8 cellular contexts compared by ENCODE assay signal in the genomic region with DNA sequence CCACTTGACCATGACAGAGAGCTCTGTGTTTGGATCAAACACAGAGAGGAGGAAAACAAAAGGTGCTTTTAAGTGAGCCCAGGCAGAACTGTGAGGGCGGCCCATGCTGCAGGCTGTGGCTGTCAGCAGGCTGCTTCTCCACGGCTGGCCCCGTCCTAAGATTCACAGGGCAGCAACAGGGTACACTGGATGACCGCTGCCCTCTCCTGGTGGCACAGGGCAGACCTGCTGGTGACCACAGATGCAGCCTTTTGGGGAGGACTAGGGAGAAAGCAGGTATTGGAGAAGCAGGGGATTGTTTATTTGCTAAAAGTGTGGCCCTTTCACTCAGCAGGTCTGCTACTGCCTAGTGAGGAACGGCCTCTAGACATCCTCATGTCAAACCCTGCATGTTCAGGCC.
DNase-seq lines count a peak whose midpoint lies in the region; ATAC-seq, FAIRE-seq and TF ChIP-seq lines count a peak whose summit lies in the region.
"Not testable (repeated sequence)": the region's sequence is repeated elsewhere in the genome, so short reads cannot be mapped to it uniquely, and the experiment has no call there.

No MANE protein-coding gene starts in this region.

- H3K27me3 ChIP-seq in mesendoderm (ENCODE audit: insufficient read depth, low read length, poor library complexity); thyroid gland: not testable (repeated sequence)

- POLR2A ChIA-PET in HEK293 (lab: Yijun Ruan, JAX), result not testable (repeated sequence)

- TF ChIP-seq CTCF in D721Med (IDR thresholded peaks at IDR 0.05; ENCODE audit: insufficient read depth, missing control alignments) (peak; percentile 20), HEK293 (tag by site-specific recombination; IDR thresholded peaks at IDR 0.05) (peak; percentile 52; the same call in 1 of the 2 replicates), chondrocyte (IDR thresholded peaks at IDR 0.05) (peak; percentile 78), thyroid gland (IDR thresholded peaks at IDR 0.05) (peak in 3 of 6 experiments; percentile 39 to 52 (median 41))

- intact Hi-C loops in activated CD4-positive, alpha-beta T cell treated with anti-CD3 and anti-CD28 coated beads, Interleukin-2, amount 10 ng/mL, durations not matched to agents 24 days and 14 days (cut with micrococcal nuclease); Right ventricle myocardium inferior (cut with DNase I); thyroid gland (cut with DNase I): not testable (repeated sequence)

- not testable (repeated sequence) for H2AK5ac ChIP-seq in mesendoderm (ENCODE audit: low read length)

- FAIRE-seq in D721Med (lab: Jason Lieb, UNC), result not testable (repeated sequence)

- H3K9me3 Mint-ChIP-seq in activated CD4-positive, alpha-beta T cell treated with anti-CD3 and anti-CD28 coated beads, Interleukin-2, amount 10 ng/mL, durations not matched to agents 24 days and 14 days; chondrocyte (ENCODE audit: low read depth): not testable (repeated sequence)

- not testable (repeated sequence) for H2BK15ac ChIP-seq in mesendoderm (replicated peaks; ENCODE audit: low read depth)

- H3K56ac ChIP-seq in mesendoderm (ENCODE audit: low read length), result not testable (repeated sequence)

- H3K18ac ChIP-seq in mesendoderm (ENCODE audit: low read length), result not testable (repeated sequence)

- H4K8ac ChIP-seq in mesendoderm (ENCODE audit: low read depth, low read length), result not testable (repeated sequence)

- peaks cover 13% of the 10 kb centered on the region for H3K4me1 Mint-ChIP-seq in activated CD4-positive, alpha-beta T cell treated with anti-CD3 and anti-CD28 coated beads, Interleukin-2, amount 10 ng/mL, durations not matched to agents 24 days and 14 days
- H3K4me1 Mint-ChIP-seq in chondrocyte (ENCODE audit: low read depth), result peaks cover 18% of the 10 kb centered on the region

- H3K27ac ChIP-seq in HEK293 (ENCODE audit: extremely low read depth, low read depth, low read length); mesendoderm (ENCODE audit: low read depth, low read length); thyroid gland: not testable (repeated sequence)

- H3K36me3 ChIP-seq in HEK293 (ENCODE audit: control insufficient read depth in 2 of 2, insufficient read depth in 1 of 2, low read length in 2 of 2); mesendoderm (ENCODE audit: control insufficient read depth, insufficient read depth, low read length); thyroid gland: not testable (repeated sequence)

- not testable (repeated sequence) for TF ChIP-seq POLR2A in thyroid gland (IDR thresholded peaks at IDR 0.05)

- not testable (repeated sequence) for H3K27me3 Mint-ChIP-seq in activated CD4-positive, alpha-beta T cell treated with anti-CD3 and anti-CD28 coated beads, Interleukin-2, amount 10 ng/mL, durations not matched to agents 24 days and 14 days; chondrocyte (ENCODE audit: low read depth)

- not testable (repeated sequence) for H2BK120ac ChIP-seq in mesendoderm (ENCODE audit: low read depth, low read length)

- WGBS in mesendoderm (ENCODE audit: extremely low coverage, insufficient coverage, low lambda C conversion rate), result no CpG with 5 or more reads among the region's 5 CpGs
- WGBS in thyroid gland, 2 donors, result 47 to 51% methylated on average over 4 to 5 of the region's 5 CpGs

- H3K79me1 ChIP-seq in mesendoderm (ENCODE audit: low read length), result not testable (repeated sequence)

- CTCF ChIA-PET in HEK293 (lab: Yijun Ruan, JAX), result interaction anchor here (0.7 kb wide), 1 partner anchor 168 kb away, joined by 3 read pairs; no protein-coding TSS in a partner anchor

- ATAC-seq in Right ventricle myocardium inferior, result not testable (repeated sequence)

- H3K36me3 Mint-ChIP-seq in activated CD4-positive, alpha-beta T cell treated with anti-CD3 and anti-CD28 coated beads, Interleukin-2, amount 10 ng/mL, durations not matched to agents 24 days and 14 days (ENCODE audit: low read depth); chondrocyte (ENCODE audit: low read depth): not testable (repeated sequence)

- H3K4ac ChIP-seq in mesendoderm (ENCODE audit: low read depth, low read length), result not testable (repeated sequence)

- peak; percentile 25 for DNase-seq in D721Med (ENCODE audit: insufficient read length, low spot score)
- DNase-seq in NOMO-1 treated with DMSO at 0.1 percent for 48 hours (lab: John Stamatoyannopoulos, UW; ENCODE audit: unreplicated experiment), result peak; percentile 17
- DNase-seq in activated CD4-positive, alpha-beta T cell treated with anti-CD3 and anti-CD28 coated beads, Interleukin-2, amount 10 ng/mL, durations not matched to agents 24 days and 14 days, result peak; percentile 69
- DNase-seq in chondrocyte (ENCODE audit: low spot score), result not testable (repeated sequence)
- peak; percentile 74 for DNase-seq in Right ventricle myocardium inferior (ENCODE audit: missing footprints)
- DNase-seq in mesendoderm, result peak; percentile 81
- DNase-seq in thyroid gland, result peak; percentile 52 to 57

- H4K5ac ChIP-seq in mesendoderm (ENCODE audit: low read length), result not testable (repeated sequence)

- H3K23ac ChIP-seq in mesendoderm (ENCODE audit: low read length), result not testable (repeated sequence)

- not testable (repeated sequence) for H3K27ac Mint-ChIP-seq in activated CD4-positive, alpha-beta T cell treated with anti-CD3 and anti-CD28 coated beads, Interleukin-2, amount 10 ng/mL, durations not matched to agents 24 days and 14 days; chondrocyte (ENCODE audit: unreplicated experiment)

- not testable (repeated sequence) for H3K9ac ChIP-seq in mesendoderm (ENCODE audit: low read length)

- H2BK5ac ChIP-seq in mesendoderm (ENCODE audit: low read length), result not testable (repeated sequence)

- not testable (repeated sequence) for H3K4me2 ChIP-seq in mesendoderm (ENCODE audit: low read length)

- not testable (repeated sequence) for H3K4me1 ChIP-seq in HEK293 (ENCODE audit: control insufficient read depth, insufficient read depth, low read length); mesendoderm (ENCODE audit: control insufficient read depth, low read depth, low read length); thyroid gland

- H3K9me3 ChIP-seq in HEK293 (ENCODE audit: control insufficient read depth, insufficient read depth, low read depth, low read length); thyroid gland: not testable (repeated sequence)

- H3K4me3 Mint-ChIP-seq in activated CD4-positive, alpha-beta T cell treated with anti-CD3 and anti-CD28 coated beads, Interleukin-2, amount 10 ng/mL, durations not matched to agents 24 days and 14 days; chondrocyte (ENCODE audit: unreplicated experiment): not testable (repeated sequence)

- not testable (repeated sequence) for H3K79me2 ChIP-seq in mesendoderm (ENCODE audit: control insufficient read depth, insufficient read depth, low read length)

- not testable (repeated sequence) for H3K4me3 ChIP-seq in HEK293 (ENCODE audit: low read depth, low read length); mesendoderm (ENCODE audit: low read length); thyroid gland (replicated peaks in 1 of 3)

TF ChIP-seq in HEK293, 187 proteins besides CTCF, POLR2A, EP300 and RAD21:
- TF ChIP-seq SCRT2 (tag by site-specific recombination; IDR thresholded peaks at IDR 0.05) (peak; percentile 67), SCRT1 (tag by site-specific recombination; IDR thresholded peaks at IDR 0.05; ENCODE audit: borderline replicate concordance) (0 out of 2 replicates have a peak, but pooled peaks have one; percentile 32)
